9 cellular contexts compared by ENCODE assay signal in genomic region chr1:203644661-203645510, GRCh38. TPM values are rescaled to one million over a fixed set of nuclear protein-coding genes. Genes with fewer than 3 reads are reported as not detected.
DNase-seq lines count a peak whose midpoint lies in the region; ATAC-seq and TF ChIP-seq lines count a peak whose summit lies in the region.
"Had no signal": no experiment of that assay in that cellular context is flagged by ENCODE, and none has a peak within 500 bp of the region (broad histone marks: within the 10 kb centered on the region; RNA-seq: fewer than 3 reads in every experiment).

No MANE protein-coding gene starts in this region.

- no peaks in the 10 kb centered on the region for H3K9me2 ChIP-seq in HCT116 (ENCODE audit: insufficient read depth)
- no peaks in the 10 kb centered on the region for H3K9me2 ChIP-seq in Karpas-422 (replicated peaks; ENCODE audit: insufficient read depth, low read length)

- H3K27me3 ChIP-seq in HCT116 (ENCODE audit: insufficient read depth, low read length) (no peaks in the 10 kb centered on the region), adrenal gland (no peaks in the 10 kb centered on the region), heart left ventricle (no peaks in the 10 kb centered on the region), skeletal muscle tissue (ENCODE audit: control insufficient read depth in 3 of 3, insufficient read depth in 3 of 3, low read length in 3 of 3) (no peaks in the 10 kb centered on the region), Karpas-422 (ENCODE audit: low read length) (no peaks in the 10 kb centered on the region)

- no peak overlapping the region for H2AFZ ChIP-seq in HCT116 (ENCODE audit: low read depth, low read length, poor library complexity, severe bottlenecking)
- no peak overlapping the region for H2AFZ ChIP-seq in Karpas-422 (ENCODE audit: low read length)

- RAD21 ChIA-PET in HCT116 (lab: Charles Lee; ENCODE audit: low non-redundant PET in 1 of 2, low total read pairs in 2 of 2, uncharacterized antibody in 2 of 2, unreplicated experiment in 2 of 2), result no interaction called here

- TF ChIP-seq CTCF in HCT116 (IDR thresholded peaks at IDR 0.05 in 2 of 3, conservative IDR thresholded peaks at IDR 0.05 in 1 of 3; ENCODE audit: borderline replicate concordance in 1 of 3, insufficient read depth in 1 of 3, low read depth in 2 of 3, low read length in 2 of 3), result no peak
- no peak for TF ChIP-seq CTCF in adrenal gland (IDR thresholded peaks at IDR 0.05)
- no peak for TF ChIP-seq CTCF in heart left ventricle (IDR thresholded peaks at IDR 0.05)

- H3K79me2 ChIP-seq in HCT116 (ENCODE audit: insufficient read depth, low read length), result no peaks in the 10 kb centered on the region
- no peaks in the 10 kb centered on the region for H3K79me2 ChIP-seq in Karpas-422 (ENCODE audit: low read length)

- no TSS peak for BruUV-seq in HCT116 (replicated peaks; lab: Mats Ljungman, UMichigan)

- TF ChIP-seq POLR2A in HCT116 (IDR thresholded peaks at IDR 0.05; ENCODE audit: borderline replicate concordance, extremely low read depth, insufficient read depth, insufficient read length) (no peak), adrenal gland (IDR thresholded peaks at IDR 0.05) (no peak), heart left ventricle (IDR thresholded peaks at IDR 0.05) (no peak)

- POLR2A ChIA-PET in HCT116 (lab: Charles Lee), result no interaction called here

- no peak for TF ChIP-seq RAD21 in HCT116 (IDR thresholded peaks at IDR 0.05; ENCODE audit: low read depth)

- WGBS in adrenal gland, 4 donors, result 70 to 79% (median 73%) methylated on average over 4 of the region's 4 CpGs
- 22 to 33% (median 28%) methylated on average over 4 of the region's 4 CpGs for WGBS in heart left ventricle, 4 donors

- peak; percentile 57; the same call in 1 of the 2 replicates for ATAC-seq in HCT116
- peak; percentile 77 to 91 (median 87) for ATAC-seq in heart left ventricle

- no peak overlapping the region for H3K4me3 ChIP-seq in HCT116 (replicated peaks in 1 of 2; ENCODE audit: low read depth in 1 of 2, low read length in 2 of 2)
- H3K4me3 ChIP-seq in adrenal gland, result no peak overlapping the region
- H3K4me3 ChIP-seq in heart left ventricle, result no peak overlapping the region
- no peak overlapping the region for H3K4me3 ChIP-seq in skeletal muscle tissue (ENCODE audit: low read length in 3 of 3)
- no peak overlapping the region for H3K4me3 ChIP-seq in Karpas-422 (ENCODE audit: low read length)

- H3K27ac ChIP-seq in HCT116 (ENCODE audit: low read depth, low read length), result no peak overlapping the region
- peak overlapping the region in 4 of 5 donors; percentile 22 to 71 (median 62) for H3K27ac ChIP-seq in adrenal gland
- peak overlapping the region; percentile 57 to 90 (median 72) for H3K27ac ChIP-seq in heart left ventricle
- H3K27ac ChIP-seq in skeletal muscle tissue (ENCODE audit: low read depth, low read length), result peak overlapping the region; percentile 29
- no peak overlapping the region for H3K27ac ChIP-seq in Karpas-422 (ENCODE audit: low read length)

- H3K4me1 ChIP-seq in HCT116 (ENCODE audit: control insufficient read depth in 1 of 2, insufficient read depth in 2 of 2, low read length in 2 of 2) (peaks cover 0 to 5% of the 10 kb centered on the region in 2 experiments; a peak in 2 of 4 replicates), adrenal gland (replicated peaks in 1 of 2) (peaks cover 7 to 20% of the 10 kb centered on the region in 2 donors), heart left ventricle (peaks cover 7 to 95% (median 64%) of the 10 kb centered on the region in 12 donors), skeletal muscle tissue (ENCODE audit: control insufficient read depth in 3 of 3, insufficient read depth in 3 of 3, low read length in 3 of 3) (peaks cover 20 to 33% (median 27%) of the 10 kb centered on the region in 3 donors), Karpas-422 (ENCODE audit: low read length) (no peaks in the 10 kb centered on the region)

- DNase-seq in HCT116 (ENCODE audit: low read depth, low spot score) (no peak), adrenal gland (peak in 3 of 7 donors; percentile 35 to 49 (median 38)), heart left ventricle (peak in 2 of 5 donors; percentile 21 to 43), Karpas-422 (no peak), NCI-H187 (lab: John Stamatoyannopoulos, UW) (no peak), NCI-H446 (lab: John Stamatoyannopoulos, UW) (no peak), NCI-H1694 treated with DMSO at 0.1 percent for 48 hours (lab: John Stamatoyannopoulos, UW) (no peak)
- DNase-seq: NCI-H524 had no signal

- H4K20me1 ChIP-seq in HCT116 (ENCODE audit: insufficient read depth), result no peaks in the 10 kb centered on the region
- H4K20me1 ChIP-seq in Karpas-422 (ENCODE audit: insufficient read depth, low read depth, low read length), result no peaks in the 10 kb centered on the region

- intact Hi-C loops in HCT116 (cut with micrococcal nuclease) (no loop called here), adrenal gland (cut with DNase I) (no loop called here), heart left ventricle (cut with DNase I) (loop anchor here in 2 of 10 donors (2.0 to 5.0 kb wide), 2 partner anchors 28 to 47 kb away; no protein-coding TSS in a partner anchor)

- H3K9ac ChIP-seq in HCT116 (ENCODE audit: low read length), result no peak overlapping the region
- H3K9ac ChIP-seq in skeletal muscle tissue (ENCODE audit: low read depth in 1 of 3, low read length in 3 of 3), result no peak overlapping the region
- no peak overlapping the region for H3K9ac ChIP-seq in Karpas-422 (ENCODE audit: low read length)

- H3K36me3 ChIP-seq in HCT116 (ENCODE audit: control insufficient read depth in 1 of 2, insufficient read depth in 2 of 2, low read length in 2 of 2) (no peaks in the 10 kb centered on the region), adrenal gland (replicated peaks in 1 of 2) (no peaks in the 10 kb centered on the region), heart left ventricle (peaks cover 0 to 21% (median 7%) of the 10 kb centered on the region in 9 donors), skeletal muscle tissue (ENCODE audit: control insufficient read depth in 3 of 3, insufficient read depth in 3 of 3, low read length in 3 of 3) (peaks cover 0 to 3% (median 2%) of the 10 kb centered on the region in 3 donors), Karpas-422 (ENCODE audit: insufficient read depth, low read length) (no peaks in the 10 kb centered on the region)

- H3K9me3 ChIP-seq in HCT116 (ENCODE audit: control insufficient read depth in 1 of 2, insufficient read depth in 1 of 2, low read depth in 1 of 2, low read length in 2 of 2) (no peaks in the 10 kb centered on the region), adrenal gland (replicated peaks in 1 of 3) (no peaks in the 10 kb centered on the region), heart left ventricle (no peaks in the 10 kb centered on the region), skeletal muscle tissue (ENCODE audit: control insufficient read depth in 3 of 3, low read length in 3 of 3) (no peaks in the 10 kb centered on the region), Karpas-422 (ENCODE audit: low read length) (no peaks in the 10 kb centered on the region)

- CTCF ChIA-PET in HCT116 (lab: Charles Lee), result no interaction called here

- H3K4me2 ChIP-seq in HCT116 (ENCODE audit: low read length), result no peak overlapping the region
- H3K4me2 ChIP-seq in Karpas-422 (ENCODE audit: low read depth, low read length, poor library complexity, severe bottlenecking), result no peak overlapping the region

TF ChIP-seq in HCT116, 20 proteins besides CTCF, POLR2A, EP300 and RAD21:
- no peak for TF ChIP-seq CEBPB (IDR thresholded peaks at IDR 0.05; ENCODE audit: low read depth)
- TF ChIP-seq MAX (IDR thresholded peaks at IDR 0.05), result no peak
- no peak for TF ChIP-seq JUND (IDR thresholded peaks at IDR 0.05)
- TF ChIP-seq SRF (IDR thresholded peaks at IDR 0.05; ENCODE audit: low read depth), result no peak
- TF ChIP-seq, protein P1, sequence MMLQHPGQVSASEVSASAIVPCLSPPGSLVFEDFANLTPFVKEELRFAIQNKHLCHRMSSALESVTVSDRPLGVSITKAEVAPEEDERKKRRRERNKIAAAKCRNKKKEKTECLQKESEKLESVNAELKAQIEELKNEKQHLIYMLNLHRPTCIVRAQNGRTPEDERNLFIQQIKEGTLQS (IDR thresholded peaks at IDR 0.05), result no peak
- no peak for TF ChIP-seq YY1 (IDR thresholded peaks at IDR 0.05; ENCODE audit: extremely low read depth, insufficient replicate concordance, low read depth, low read length)
- no peak for TF ChIP-seq CBX3 (IDR thresholded peaks at IDR 0.05; ENCODE audit: low read depth)
- no peak for TF ChIP-seq POLR2AphosphoS5 (IDR thresholded peaks at IDR 0.05; ENCODE audit: low read depth, low read length)

RNA-seq across cellular contexts. Expression of gene ATP2B4, which starts 18.3 kb away (rescaled TPM):
- total RNA-seq in HCT116 (2021; ENCODE audit: unreplicated experiment) (37.1 TPM), adrenal gland (100 to 1,000 TPM in 4 of 8 donors, 10 to 100 TPM in 4; 88.2 to 120 (median 102) TPM), heart left ventricle (100 to 1,000 TPM in 8 of 9 donors, 10 to 100 TPM in 1; 87.0 to 253 (median 159) TPM), skeletal muscle tissue (60.5 TPM)
- 22.3 and 25.3 TPM in 2 replicates for polyA plus RNA-seq in HCT116 (2012)
- polyA plus RNA-seq in adrenal gland (100 to 1,000 TPM in 1 of 3 donors, 10 to 100 TPM in 2; 38.5 to 161 (median 42.8) TPM), heart left ventricle (100 to 1,000 TPM in 1 of 2 donors, 10 to 100 TPM in 1; 56.0 to 142 TPM)
- 2.5 and 2.7 TPM in 2 replicates for total RNA-seq in Karpas-422 (2014; rRNA removed; shearing (Covaris generic); ENCODE audit: low replicate concordance)

Comparison
In these comparisons a context has a peak if more than half of its experiments do, and no peak if none do; other contexts are left out.
1. H3K27ac ChIP-seq: peak in adrenal gland (4 of 5), heart left ventricle (12 of 12) and skeletal muscle tissue (single experiment); none in HCT116 (single experiment) and Karpas-422 (single experiment).
2. RNA of gene ATP2B4, which starts 18.3 kb away (total RNA-seq): 87.0 to 253 TPM in heart left ventricle, 88.2 to 120 TPM in adrenal gland, 60.5 TPM in skeletal muscle tissue (single experiment) and 37.1 TPM in HCT116 (single experiment); 2.5 to 2.7 TPM in Karpas-422; every median in the first group is over 10 times any median in the second.